Comparison of ENCODE assay signal across 8 cellular contexts in the genomic region with DNA sequence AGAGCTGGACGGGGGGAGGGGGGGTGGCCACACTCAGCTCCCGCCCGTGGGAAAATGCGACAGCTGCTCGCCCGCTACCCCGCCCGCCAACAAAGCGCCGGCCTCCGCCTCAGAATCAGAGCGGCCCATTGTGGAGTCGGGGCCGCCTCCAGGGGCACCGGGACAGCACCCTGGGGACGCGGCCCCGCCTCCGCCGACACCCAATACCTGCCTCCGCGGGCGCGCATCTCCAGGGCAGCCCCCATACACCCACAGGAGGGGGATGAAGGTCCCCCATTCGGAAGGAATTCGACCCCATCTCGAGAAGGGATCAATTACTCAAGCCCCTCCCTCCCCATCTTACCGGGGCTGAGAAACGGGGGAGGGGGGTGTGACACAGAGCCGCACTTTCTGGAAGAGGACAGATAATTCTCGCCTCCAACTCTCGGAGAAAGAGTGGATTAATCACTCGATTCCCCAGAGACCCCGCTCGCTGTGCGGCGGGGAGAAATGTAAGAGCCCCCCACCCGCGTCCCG. TPM values are rescaled to one million over a fixed set of nuclear protein-coding genes. Genes with fewer than 3 reads are reported as not detected.
DNase-seq lines count a peak whose midpoint lies in the region; ATAC-seq, FAIRE-seq and TF ChIP-seq lines count a peak whose summit lies in the region.

No MANE protein-coding gene starts in this region.

- H3K4me1 ChIP-seq in PC-9 (replicated peaks; ENCODE audit: insufficient read depth) (peaks cover 28% of the 10 kb centered on the region), pancreas (peaks cover 29 to 38% (median 29%) of the 10 kb centered on the region in 3 donors)

- H3K4me3 ChIP-seq in PC-9 (peak overlapping the region; percentile 96), pancreas (peak overlapping the region; percentile 69 to 98 (median 88))

- H3K27me3 ChIP-seq in PC-9 (ENCODE audit: insufficient read depth, low read depth) (no peaks in the 10 kb centered on the region), pancreas (no peaks in the 10 kb centered on the region)

- intact Hi-C loops in PC-9 (cut with micrococcal nuclease; ENCODE audit: unreplicated experiment) = loop anchor here (1.0 to 5.0 kb wide), 3 partner anchors 34 to 148 kb away; no protein-coding TSS in a partner anchor
- intact Hi-C loops in cardiac septum (cut with DNase I) = loop anchor here (5.0 kb wide), 2 partner anchors 57 to 73 kb away; no protein-coding TSS in a partner anchor
- intact Hi-C loops in pancreas (cut with DNase I) = no loop called here

- CTCF ChIA-PET in PC-9 (lab: Charles Lee) = no interaction called here

- POLR2A ChIA-PET in PC-9 (lab: Charles Lee; ENCODE audit: unreplicated experiment) = interaction anchor here (0.8 kb wide), 1 partner anchor 56 kb away, joined by 3 read pairs; no protein-coding TSS in a partner anchor

- peak overlapping the region; percentile 77; the same call in 1 of the 2 replicates for H2AFZ ChIP-seq in PC-9

- 0 to 1% methylated on average over 33 to 40 of the region's 40 CpGs for WGBS in pancreas, 2 donors

- peak; percentile 60 for DNase-seq in GM03348 (ENCODE audit: low spot score)
- DNase-seq in PC-9 = peak in 1 of 2 experiments; percentile 80
- peak; percentile 70 to 83 for DNase-seq in activated naive CD4-positive, alpha-beta T cell treated with anti-CD3 and anti-CD28 coated beads, Interleukin-2, amount 50 U/mL, for 72 hours (ENCODE audit: low spot score in 2 of 2)
- peak; percentile 90 for DNase-seq in cardiac septum (ENCODE audit: low spot score)
- DNase-seq in pancreas = peak; percentile 91 to 96 (median 92)
- DNase-seq in A172 (ENCODE audit: low spot score) = no peak

- H3K27ac ChIP-seq in PC-9 (no peak overlapping the region), pancreas (peak overlapping the region; percentile 76 to 90 (median 84))

- peaks cover 10% of the 10 kb centered on the region for H4K20me1 ChIP-seq in PC-9 (ENCODE audit: insufficient read depth)

- no peaks in the 10 kb centered on the region for H3K36me3 ChIP-seq in PC-9 (ENCODE audit: low read depth)
- H3K36me3 ChIP-seq in pancreas = no peaks in the 10 kb centered on the region

- peak; percentile 8 to 28 for ATAC-seq in activated naive CD4-positive, alpha-beta T cell treated with anti-CD3 and anti-CD28 coated beads, Interleukin-2, amount 50 U/mL, for 72 hours
- ATAC-seq in pancreas = peak; percentile 49 to 63 (median 56)
- no peak for ATAC-seq in GM18870 (IDR thresholded peaks at IDR 0.05; ENCODE audit: unreplicated experiment)
- no peak for ATAC-seq in GM18498 (IDR thresholded peaks at IDR 0.05; ENCODE audit: unreplicated experiment)

- TF ChIP-seq CTCF in PC-9 (conservative IDR thresholded peaks at IDR 0.05) (no peak), pancreas (IDR thresholded peaks at IDR 0.05) (no peak)

- BruUV-seq in PC-9 (replicated peaks; lab: Mats Ljungman, UMichigan) = TSS peak; percentile 33

- H3K4me2 ChIP-seq in PC-9 = peak overlapping the region; percentile 87

- peaks cover 9 to 14% of the 10 kb centered on the region in 2 donors for H3K36me3 Mint-ChIP-seq in activated naive CD4-positive, alpha-beta T cell treated with anti-CD3 and anti-CD28 coated beads, Interleukin-2, amount 50 U/mL, for 72 hours

- no peaks in the 10 kb centered on the region for H3K9me3 ChIP-seq in PC-9 (ENCODE audit: insufficient read depth, low read depth)
- no peaks in the 10 kb centered on the region for H3K9me3 ChIP-seq in pancreas

- no peaks in the 10 kb centered on the region for H3K9me2 ChIP-seq in PC-9 (ENCODE audit: insufficient read depth)

- peaks cover 17% of the 10 kb centered on the region for H3K79me2 ChIP-seq in PC-9 (ENCODE audit: low read depth)

- no peak for FAIRE-seq in pancreas (lab: Jason Lieb, UNC)

- H3K27ac Mint-ChIP-seq in activated naive CD4-positive, alpha-beta T cell treated with anti-CD3 and anti-CD28 coated beads, Interleukin-2, amount 50 U/mL, for 72 hours = peak overlapping the region; percentile 68 to 83

- no peaks in the 10 kb centered on the region for H3K9me3 Mint-ChIP-seq in activated naive CD4-positive, alpha-beta T cell treated with anti-CD3 and anti-CD28 coated beads, Interleukin-2, amount 50 U/mL, for 72 hours

- peaks cover 18% of the 10 kb centered on the region; the same call in 1 of the 2 replicates for H3F3A ChIP-seq in PC-9 (ENCODE audit: insufficient read depth, low read depth)

RNA-seq across cellular contexts. Expression of a gene that starts 1.2 kb away (rescaled TPM):
- 39.2 and 51.4 TPM in 2 replicates for total RNA-seq in PC-9 (2021)
- 10 to 100 TPM; 76.4 to 85.5 TPM for total RNA-seq in activated naive CD4-positive, alpha-beta T cell treated with anti-CD3 and anti-CD28 coated beads, Interleukin-2, amount 50 U/mL, for 72 hours
- 29.7 TPM for total RNA-seq in cardiac septum
- 10 to 100 TPM; 19.6 to 39.8 (median 25.6) TPM for total RNA-seq in pancreas
- 10 to 100 TPM in 1 of 2 donors, 1 to 10 TPM in 1; 9.3 to 20.1 TPM for polyA plus RNA-seq in pancreas
- total RNA-seq in A172 (2014; rRNA removed; shearing (Covaris generic)) = 22.2 and 23.3 TPM in 2 replicates

Comparison
In these comparisons a context has a peak if more than half of its experiments do, and no peak if none do; other contexts are left out.
1. ATAC-seq: peak in activated naive CD4-positive, alpha-beta T cell treated with anti-CD3 and anti-CD28 coated beads, Interleukin-2, amount 50 U/mL, for 72 hours (2 of 2) and pancreas (4 of 4); none in GM18870 (single experiment) and GM18498 (single experiment).
2. intact Hi-C loops: an anchor here in PC-9 (1.0 to 5.0 kb wide) and cardiac septum (5.0 kb wide); none called in pancreas.